In genomic region chr10:131656446-131656845, GRCh38 we compare ENCODE assay signal across 18 cellular contexts.
A peak's percentile ranks its signal among the peaks of the same experiment; 100 is the strongest.
DNase-seq lines count a peak whose midpoint lies in the region; ATAC-seq, FAIRE-seq and TF ChIP-seq lines count a peak whose summit lies in the region.
"Had no signal": no experiment of that assay in that cellular context is flagged by ENCODE, and none has a peak within 500 bp of the region (broad histone marks: within the 10 kb centered on the region; RNA-seq: fewer than 3 reads in every experiment).

No MANE protein-coding gene starts in this region.

- ATAC-seq in HG03378 (IDR thresholded peaks at IDR 0.05; ENCODE audit: unreplicated experiment), result no peak

- H3K9ac ChIP-seq in H1 (replicated peaks in 1 of 4; ENCODE audit: extremely low read depth in 1 of 4, low read depth in 3 of 4, low read length in 3 of 4) (no peak overlapping the region), neuronal stem cell (ENCODE audit: low read depth, low read length, poor library complexity) (no peak overlapping the region)

- H4K20me1 ChIP-seq in H1 (replicated peaks in 1 of 2; ENCODE audit: control insufficient read depth in 1 of 2, insufficient read depth in 2 of 2, low read length in 2 of 2), result no peaks in the 10 kb centered on the region

- no peak overlapping the region for H4K5ac ChIP-seq in H1 (ENCODE audit: insufficient read length, low read depth, low read length)

- POLR2A ChIA-PET in H1 (lab: Charles Lee; ENCODE audit: partially characterized antibody), result interaction anchor here (0.6 kb wide), 1 partner anchor 795 kb away, joined by 3 read pairs; no protein-coding TSS in a partner anchor

- H2BK20ac ChIP-seq in H1 (ENCODE audit: low read length), result peak overlapping the region; percentile 86; the same call in 1 of the 2 replicates

- H3K36me3 ChIP-seq in adrenal gland (replicated peaks in 1 of 2) (no peaks in the 10 kb centered on the region), H1 (ENCODE audit: control insufficient read depth in 2 of 4, insufficient read depth in 4 of 4, low read length in 3 of 4) (no peaks in the 10 kb centered on the region), neuronal stem cell (replicated peaks in 1 of 2; ENCODE audit: control insufficient read depth in 2 of 2, insufficient read depth in 2 of 2, low read length in 2 of 2) (no peaks in the 10 kb centered on the region), testis (ENCODE audit: low read depth, missing control alignments) (no peaks in the 10 kb centered on the region)
- H3K36me3 ChIP-seq: SJSA1 had no signal

- TF ChIP-seq RAD21 in H1 (IDR thresholded peaks at IDR 0.05 in 1 of 2, conservative IDR thresholded peaks at IDR 0.05 in 1 of 2; ENCODE audit: low read depth in 2 of 2, low read length in 2 of 2), result no peak

- peak overlapping the region; percentile 87; the same call in 1 of the 2 replicates for H2BK12ac ChIP-seq in H1 (ENCODE audit: low read depth, low read length)
- H2BK12ac ChIP-seq in neuronal stem cell (ENCODE audit: low read length), result peak overlapping the region; percentile 10

- H3K4me3 ChIP-seq in adrenal gland, result no peak overlapping the region
- no peak overlapping the region for H3K4me3 ChIP-seq in H1 (ENCODE audit: extremely low read depth in 1 of 4, insufficient read depth in 2 of 4, low read depth in 3 of 4, low read length in 4 of 4)
- H3K4me3 ChIP-seq in neuronal stem cell (ENCODE audit: low read length in 2 of 2), result no peak overlapping the region
- H3K4me3 ChIP-seq in testis, result no peak overlapping the region
- H3K4me3 ChIP-seq: PC-9, SJSA1 had no signal

- H2AFZ ChIP-seq in H1 (ENCODE audit: low read length) (no peak overlapping the region), neuronal stem cell (ENCODE audit: low read length) (no peak overlapping the region)
- H2AFZ ChIP-seq: PC-9 had no signal

- no peak overlapping the region for H3K23ac ChIP-seq in H1 (ENCODE audit: insufficient read length)
- no peak overlapping the region for H3K23ac ChIP-seq in neuronal stem cell (ENCODE audit: low read depth, low read length, poor library complexity)

- H2AK5ac ChIP-seq in H1 (ENCODE audit: low read depth, low read length) (peak overlapping the region; percentile 15; the same call in 1 of the 2 replicates), neuronal stem cell (ENCODE audit: low read depth, low read length) (peak overlapping the region; percentile 82)

- H3K4ac ChIP-seq in H1 (replicated peaks; ENCODE audit: insufficient read length, low read depth, low read length), result peak overlapping the region; percentile 75
- no peak overlapping the region for H3K4ac ChIP-seq in neuronal stem cell (ENCODE audit: low read length)

- H2BK120ac ChIP-seq in H1 (replicated peaks; ENCODE audit: low read depth, low read length), result no peak overlapping the region
- H2BK120ac ChIP-seq in neuronal stem cell (ENCODE audit: low read depth, low read length), result no peak overlapping the region

- H3K27ac ChIP-seq in adrenal gland (peak overlapping the region in 2 of 5 donors; percentile 33 to 61), H1 (ENCODE audit: low read depth, low read length) (no peak overlapping the region), neuronal stem cell (replicated peaks; ENCODE audit: low read length) (no peak overlapping the region), testis (no peak overlapping the region)
- H3K27ac ChIP-seq: C4-2B, PC-9, SJSA1 had no signal

- no peak for TF ChIP-seq CTCF in adrenal gland (IDR thresholded peaks at IDR 0.05)
- no peak for TF ChIP-seq CTCF in H1 (IDR thresholded peaks at IDR 0.05; ENCODE audit: control extremely low read depth in 1 of 3, insufficient read depth in 1 of 3, low read depth in 1 of 3, low read length in 3 of 3)
- TF ChIP-seq CTCF in testis (IDR thresholded peaks at IDR 0.05), result no peak

- peaks cover 3% of the 10 kb centered on the region; the same call in 1 of the 2 replicates for H3K23me2 ChIP-seq in H1 (ENCODE audit: low read depth, low read length)

- H4K91ac ChIP-seq in H1 (replicated peaks; ENCODE audit: insufficient read length, low read length) (peak overlapping the region; percentile 63), neuronal stem cell (ENCODE audit: low read depth, low read length, poor library complexity) (peak overlapping the region; percentile 68)

- no peaks in the 10 kb centered on the region for H3K79me1 ChIP-seq in H1 (ENCODE audit: low read depth, low read length)
- H3K79me1 ChIP-seq in neuronal stem cell (ENCODE audit: low read depth, low read length), result no peaks in the 10 kb centered on the region

- WGBS in adrenal gland, 4 donors, result 55 to 77% (median 72%) methylated on average over 3 to 9 of the region's 9 CpGs
- WGBS in H1 (ENCODE audit: extremely low coverage in 1 of 2, insufficient coverage in 1 of 2, insufficient read length in 1 of 2, insufficient replicate concordance in 2 of 2, low coverage in 1 of 2, low lambda C conversion rate in 2 of 2, missing lambda C conversion rate in 1 of 2), 2 experiments, result 84% methylated on average over 9 of the region's 9 CpGs; no CpG with 5 or more reads in 1 of the 2 experiments
- no CpG with 5 or more reads among the region's 9 CpGs for WGBS in neuronal stem cell (ENCODE audit: extremely low coverage in 2 of 2, insufficient read length in 2 of 2, insufficient replicate concordance in 1 of 2), 2 donors
- 87 to 89% methylated on average over 6 to 9 of the region's 9 CpGs for WGBS in testis, 2 donors

- H4K8ac ChIP-seq in H1 (ENCODE audit: extremely low read depth, insufficient read depth, low read length) (no peak overlapping the region), neuronal stem cell (ENCODE audit: low read depth, low read length) (no peak overlapping the region)

- H3K79me2 ChIP-seq in H1 (ENCODE audit: control insufficient read depth in 1 of 2, insufficient read depth in 2 of 2, low read length in 2 of 2), result no peaks in the 10 kb centered on the region

- FAIRE-seq in H1 (lab: Jason Lieb, UNC), result no peak

- H3K4me2 ChIP-seq in H1 (ENCODE audit: insufficient read depth in 1 of 2, low read depth in 2 of 2, low read length in 2 of 2) (no peak overlapping the region), neuronal stem cell (ENCODE audit: insufficient read depth, low read length, poor library complexity, severe bottlenecking) (no peak overlapping the region)
- H3K4me2 ChIP-seq: PC-9 had no signal

- H3K18ac ChIP-seq in H1 (ENCODE audit: extremely low read depth, low read length), result peak overlapping the region; percentile 7; the same call in 1 of the 2 replicates
- H3K18ac ChIP-seq in neuronal stem cell (ENCODE audit: low read length), result peak overlapping the region; percentile 0

- DNase-seq in adrenal gland (peak in 6 of 7 donors; percentile 35 to 57 (median 52)), H1 (ENCODE audit: low read depth in 1 of 2, low spot score in 2 of 2) (peak in 1 of 2 experiments; percentile 35), neuronal stem cell (ENCODE audit: low spot score) (no peak), testis (peak; percentile 7), NOMO-1 treated with DMSO at 0.1 percent for 48 hours (lab: John Stamatoyannopoulos, UW; ENCODE audit: unreplicated experiment) (no peak), DMS153 (lab: John Stamatoyannopoulos, UW) (no peak)
- DNase-seq: AML-193, DMS79 treated with DMSO at 0.1 percent for 48 hours, GOT3, KBM-7, NCI-H1105, NCI-H187, NCI-H226, NCI-H524, PC-9 had no signal

- no peaks in the 10 kb centered on the region for H3K9me3 ChIP-seq in adrenal gland (replicated peaks in 1 of 3)
- H3K9me3 ChIP-seq in H1 (ENCODE audit: insufficient read depth in 2 of 2, low read depth in 1 of 2, low read length in 1 of 2), result peaks cover 6 to 8% of the 10 kb centered on the region in 2 experiments; a peak in 3 of 4 replicates
- H3K9me3 ChIP-seq in neuronal stem cell (replicated peaks in 1 of 2; ENCODE audit: control insufficient read depth in 2 of 2, insufficient read depth in 1 of 2, low read depth in 1 of 2, low read length in 2 of 2), result peaks cover 0 to 8% of the 10 kb centered on the region in 2 donors
- no peaks in the 10 kb centered on the region for H3K9me3 ChIP-seq in testis

- CTCF ChIA-PET in H1 (lab: Charles Lee; ENCODE audit: partially characterized antibody), result interaction anchor here (0.6 to 1.6 kb wide), 3 partner anchors 9 to 344 kb away, joined by 3 to 5 read pairs (median 3); no protein-coding TSS in a partner anchor

- H2BK5ac ChIP-seq in H1 (ENCODE audit: low read depth, low read length) (0 out of 2 replicates have a peak overlapping the region, but pooled peaks have one; percentile 21), neuronal stem cell (ENCODE audit: low read length) (no peak overlapping the region)

- peaks cover 7 to 11% of the 10 kb centered on the region in 2 donors for H3K4me1 ChIP-seq in adrenal gland (replicated peaks in 1 of 2)
- H3K4me1 ChIP-seq in H1 (replicated peaks in 1 of 4; ENCODE audit: control insufficient read depth in 3 of 4, insufficient read depth in 4 of 4, low read length in 3 of 4), result peaks cover 4 to 18% (median 9%) of the 10 kb centered on the region in 4 experiments
- H3K4me1 ChIP-seq in neuronal stem cell (ENCODE audit: control insufficient read depth in 2 of 2, insufficient read depth in 1 of 2, low read depth in 1 of 2, low read length in 2 of 2), result peaks cover 4 to 15% of the 10 kb centered on the region in 2 donors
- peaks cover 3% of the 10 kb centered on the region for H3K4me1 ChIP-seq in testis
- H3K4me1 ChIP-seq: SJSA1 had no signal

- H3K27me3 ChIP-seq in adrenal gland, result no peaks in the 10 kb centered on the region
- no peaks in the 10 kb centered on the region for H3K27me3 ChIP-seq in H1 (replicated peaks in 1 of 4; ENCODE audit: control insufficient read depth in 3 of 4, extremely low read depth in 1 of 4, insufficient read depth in 3 of 4, low read length in 3 of 4)
- H3K27me3 ChIP-seq in neuronal stem cell (ENCODE audit: control insufficient read depth in 3 of 3, insufficient read depth in 3 of 3, low read depth in 1 of 3, low read length in 3 of 3), result peaks cover 0 to 6% (median 0%) of the 10 kb centered on the region in 3 experiments
- H3K27me3 ChIP-seq in testis, result no peaks in the 10 kb centered on the region
- H3K27me3 ChIP-seq: SJSA1 had no signal

- no peak overlapping the region for H3K14ac ChIP-seq in H1 (ENCODE audit: insufficient read length)
- no peak overlapping the region for H3K14ac ChIP-seq in neuronal stem cell (ENCODE audit: low read length)

- H3K56ac ChIP-seq in H1 (replicated peaks; ENCODE audit: insufficient read length, low read depth, low read length), result no peak overlapping the region

- TF ChIP-seq POLR2A in adrenal gland (IDR thresholded peaks at IDR 0.05) (no peak), H1 (IDR thresholded peaks at IDR 0.05; ENCODE audit: control extremely low read depth in 1 of 2, low read depth in 2 of 2, low read length in 2 of 2) (no peak), testis (IDR thresholded peaks at IDR 0.05) (no peak)

- H2BK15ac ChIP-seq in H1 (ENCODE audit: low read length) (0 out of 2 replicates have a peak overlapping the region, but pooled peaks have one; percentile 29), neuronal stem cell (ENCODE audit: low read length) (no peak overlapping the region)

- TF ChIP-seq EP300 in H1 (IDR thresholded peaks at IDR 0.05; ENCODE audit: borderline replicate concordance in 1 of 2, low read depth in 2 of 2, low read length in 2 of 2), result no peak

- intact Hi-C loops in adrenal gland (cut with DNase I), result no loop called here
- intact Hi-C loops in testis (cut with DNase I; ENCODE audit: low total_unique reads), result no loop called here

TF ChIP-seq in H1, 55 proteins besides CTCF, POLR2A, EP300 and RAD21 (continues in another document):
- no peak for TF ChIP-seq SAP30 (IDR thresholded peaks at IDR 0.05; ENCODE audit: insufficient read depth, insufficient replicate concordance, low read length)

Comparison
In these comparisons a context has a peak if more than half of its experiments do, and no peak if none do; other contexts are left out.
1. DNase-seq: peak in adrenal gland (6 of 7) and testis (single experiment); none in neuronal stem cell (single experiment), NOMO-1 treated with DMSO at 0.1 percent for 48 hours (single experiment) and DMS153 (single experiment).